In the genomic region with DNA sequence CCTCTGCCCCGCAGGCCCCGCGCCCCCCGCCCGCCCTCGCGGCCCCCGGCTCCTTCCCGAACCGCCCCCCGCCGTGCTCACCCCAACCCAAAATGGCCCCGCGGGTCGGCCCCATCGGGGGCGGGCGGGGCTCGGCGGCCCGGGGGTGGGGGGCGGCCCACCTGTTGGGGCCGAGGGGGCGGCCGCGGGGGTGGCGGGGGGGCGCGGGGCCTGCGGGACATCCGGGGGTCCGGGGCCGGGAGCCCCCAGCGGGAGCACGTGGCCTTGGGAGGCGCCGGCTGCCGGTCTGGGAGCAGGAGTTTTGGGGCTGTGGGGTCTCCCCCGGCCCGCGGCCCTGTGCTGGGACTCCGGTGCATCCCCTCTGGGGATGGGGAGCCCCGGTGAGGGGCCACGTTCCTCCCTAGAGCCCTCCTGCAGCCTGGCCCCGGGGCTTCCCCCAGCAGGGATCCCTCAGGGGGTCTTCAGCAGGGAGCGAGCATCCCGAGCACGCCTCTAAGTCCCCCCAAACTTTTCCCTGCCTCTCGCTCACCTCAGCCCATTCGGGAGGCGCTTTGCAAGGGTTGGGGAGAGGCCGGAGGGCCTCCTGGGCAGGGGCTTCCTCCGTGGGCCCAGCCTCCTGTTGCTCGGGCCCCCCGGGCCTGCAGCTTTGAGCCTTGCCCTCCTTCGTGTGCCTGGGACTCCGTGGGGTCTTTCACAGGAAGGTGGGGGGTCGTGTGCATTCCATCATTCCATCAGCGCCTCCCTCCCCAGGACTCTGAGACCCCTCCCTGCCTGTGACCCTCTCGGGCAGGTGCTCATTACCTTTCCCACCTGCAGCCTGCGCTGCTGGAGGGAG, we compare ENCODE assay signal across 8 cellular contexts. TPM values are rescaled to one million over a fixed set of nuclear protein-coding genes. Genes with fewer than 3 reads are reported as not detected.
A peak's percentile ranks its signal among the peaks of the same experiment; 100 is the strongest.
DNase-seq lines count a peak whose midpoint lies in the region; ATAC-seq and TF ChIP-seq lines count a peak whose summit lies in the region.

No MANE protein-coding gene starts in this region.

- no peaks in the 10 kb centered on the region for H3K9me3 ChIP-seq in heart left ventricle
- H3K9me3 ChIP-seq in adipocyte (ENCODE audit: control insufficient read depth, low read length): no peaks in the 10 kb centered on the region
- no peaks in the 10 kb centered on the region for H3K9me3 ChIP-seq in left lung
- no peaks in the 10 kb centered on the region for H3K9me3 ChIP-seq in thoracic aorta

- peak overlapping the region; percentile 92 for H3K9ac ChIP-seq in adipocyte (ENCODE audit: low read length)

- H3K4me3 ChIP-seq in heart left ventricle: peak overlapping the region; percentile 54 to 96 (median 70)
- H3K4me3 ChIP-seq in adipocyte (ENCODE audit: low read length): peak overlapping the region; percentile 91
- H3K4me3 ChIP-seq in left lung: peak overlapping the region; percentile 59 to 69
- H3K4me3 ChIP-seq in thoracic aorta: peak overlapping the region; percentile 77

- ATAC-seq in heart left ventricle (no peak), Right ventricle myocardium superior (ENCODE audit: poor library complexity) (no peak), left lung (no peak), thoracic aorta (ENCODE audit: insufficient number of reproducible peaks, low FRiP score, low read depth) (no peak), GM19452 (IDR thresholded peaks at IDR 0.05; ENCODE audit: unreplicated experiment) (no peak), GM19455 (IDR thresholded peaks at IDR 0.05; ENCODE audit: unreplicated experiment) (no peak), GM18520 (IDR thresholded peaks at IDR 0.05; ENCODE audit: unreplicated experiment) (no peak)

- peaks cover 0 to 12% (median 0%) of the 10 kb centered on the region in 9 donors for H3K36me3 ChIP-seq in heart left ventricle
- H3K36me3 ChIP-seq in adipocyte (ENCODE audit: control insufficient read depth, insufficient read depth, low read length, severe bottlenecking): no peaks in the 10 kb centered on the region
- peaks cover 0 to 4% of the 10 kb centered on the region in 2 donors for H3K36me3 ChIP-seq in left lung
- H3K36me3 ChIP-seq in thoracic aorta: no peaks in the 10 kb centered on the region

- intact Hi-C loops in heart left ventricle (cut with DNase I): no loop called here
- intact Hi-C loops in Right ventricle myocardium superior (cut with DNase I): no loop called here
- intact Hi-C loops in left lung (cut with DNase I): no loop called here

- H3K27me3 ChIP-seq in heart left ventricle: no peaks in the 10 kb centered on the region
- no peaks in the 10 kb centered on the region for H3K27me3 ChIP-seq in adipocyte (replicated peaks; ENCODE audit: control insufficient read depth, insufficient read depth, low read length)
- no peaks in the 10 kb centered on the region for H3K27me3 ChIP-seq in left lung
- H3K27me3 ChIP-seq in thoracic aorta (replicated peaks; ENCODE audit: insufficient read depth): no peaks in the 10 kb centered on the region

- TF ChIP-seq CTCF in heart left ventricle (IDR thresholded peaks at IDR 0.05) (no peak), left lung (IDR thresholded peaks at IDR 0.05) (no peak), thoracic aorta (IDR thresholded peaks at IDR 0.05) (no peak)

- peak in 2 of 5 donors; percentile 23 to 63 for DNase-seq in heart left ventricle
- DNase-seq in Right ventricle myocardium superior: no peak
- peak; percentile 33 for DNase-seq in adipocyte (ENCODE audit: low read depth)
- DNase-seq in left lung: peak in 1 of 2 donors; percentile 80
- no peak for DNase-seq in thoracic aorta (ENCODE audit: low spot score)

- WGBS in heart left ventricle, 4 donors: 4 to 60% (median 6%) methylated on average over 1 to 60 of the region's 61 CpGs

- no peak for TF ChIP-seq POLR2A in heart left ventricle (IDR thresholded peaks at IDR 0.05)

- H3K27ac ChIP-seq in heart left ventricle (peak overlapping the region in 11 of 12 donors; percentile 63 to 82 (median 74)), left lung (peak overlapping the region in 1 of 2 donors; percentile 37), thoracic aorta (peak overlapping the region; percentile 27 to 43)

- H3K4me1 ChIP-seq in heart left ventricle (peaks cover 2 to 54% (median 36%) of the 10 kb centered on the region in 12 donors), adipocyte (ENCODE audit: control insufficient read depth, insufficient read depth, low read length) (peaks cover 19% of the 10 kb centered on the region), left lung (peaks cover 19 to 32% of the 10 kb centered on the region in 2 donors), thoracic aorta (ENCODE audit: control insufficient read depth in 1 of 2, low read depth in 2 of 2) (peaks cover 30 to 45% of the 10 kb centered on the region in 2 donors)

RNA-seq across cellular contexts. Expression of gene MTA1, which starts 0.7 kb away (rescaled TPM):
- total RNA-seq in heart left ventricle: 100 to 1,000 TPM in 7 of 9 donors, 10 to 100 TPM in 2; 71.8 to 169 (median 109) TPM
- 100 to 1,000 TPM; 103 to 191 TPM for polyA plus RNA-seq in heart left ventricle
- total RNA-seq in Right ventricle myocardium superior: 191 TPM
- 10 to 100 TPM; 60.6 to 81.8 TPM for total RNA-seq in left lung
- 10 to 100 TPM; 77.2 to 84.1 TPM for total RNA-seq in thoracic aorta

RNA-seq across cellular contexts. Expression of gene TEX22, which starts 22.0 kb away (rescaled TPM):
- total RNA-seq in heart left ventricle: 1 to 10 TPM in 1 of 9 donors, under 1 TPM in 6, not detected in 2; 0.14 to 1.8 (median 0.82) TPM
- under 1 TPM in 1 of 2 donors, not detected in 1; 0.06 TPM for polyA plus RNA-seq in heart left ventricle
- total RNA-seq in Right ventricle myocardium superior: 1.9 TPM
- 1 to 10 TPM; 1.7 to 3.0 TPM for total RNA-seq in left lung
- total RNA-seq in thoracic aorta: not detected

RNA-seq across cellular contexts. Expression of gene CRIP2, which starts 54.3 kb away (rescaled TPM):
- 1,000 to 10,000 TPM in 2 of 9 donors, 100 to 1,000 TPM in 7; 695 to 1,715 (median 851) TPM for total RNA-seq in heart left ventricle
- polyA plus RNA-seq in heart left ventricle: 1,000 to 10,000 TPM in 1 of 2 donors, 100 to 1,000 TPM in 1; 829 to 1,402 TPM
- total RNA-seq in Right ventricle myocardium superior: 1,011 TPM
- total RNA-seq in left lung: 100 to 1,000 TPM; 172 to 224 TPM
- total RNA-seq in thoracic aorta: 100 to 1,000 TPM; 307 to 748 TPM
